Comparison of ENCODE assay signal across 8 cellular contexts in genomic region chr11:19713221-19714092, GRCh38. TPM values are rescaled to one million over a fixed set of nuclear protein-coding genes. Genes with fewer than 3 reads are reported as not detected.
A peak's percentile ranks its signal among the peaks of the same experiment; 100 is the strongest.
DNase-seq lines count a peak whose midpoint lies in the region; ATAC-seq and TF ChIP-seq lines count a peak whose summit lies in the region.

No MANE protein-coding gene starts in this region.

- peak overlapping the region; percentile 82 to 97 (median 90) for H3K4me3 Mint-ChIP-seq in IgD-negative memory B cell

- peak overlapping the region in 2 of 3 donors; percentile 65 to 68 for H3K27ac Mint-ChIP-seq in IgD-negative memory B cell

- H3K27me3 Mint-ChIP-seq in IgD-negative memory B cell, result peaks cover 40% of the 10 kb centered on the region

- peak; percentile 50 for DNase-seq in DMS53 (lab: John Stamatoyannopoulos, UW)
- no peak for DNase-seq in DMS53 treated with DMSO at 0.1 percent for 48 hours (lab: John Stamatoyannopoulos, UW; ENCODE audit: unreplicated experiment)
- DNase-seq in caudate nucleus (lab: John Stamatoyannopoulos, UW), result peak in 7 of 61 donors; percentile 34 to 70 (median 55)
- peak in 2 of 3 donors; percentile 31 to 54 for DNase-seq in mucosa of descending colon
- no peak for DNase-seq in OCI-M1 (lab: John Stamatoyannopoulos, UW)
- DNase-seq in AG08395 (ENCODE audit: low spot score), result no peak

- H3K9me3 Mint-ChIP-seq in IgD-negative memory B cell, result no peaks in the 10 kb centered on the region

- peak overlapping the region; percentile 76 for H3K27ac ChIP-seq in caudate nucleus (ENCODE audit: low read depth, low read length)

- H3K36me3 ChIP-seq in mucosa of descending colon (ENCODE audit: low read depth), result no peaks in the 10 kb centered on the region

- H3K4me1 ChIP-seq in mucosa of descending colon (ENCODE audit: low read depth), result peaks cover 21% of the 10 kb centered on the region

- peaks cover 3% of the 10 kb centered on the region for H3K36me3 Mint-ChIP-seq in IgD-negative memory B cell

- no peak overlapping the region for H3K4me3 ChIP-seq in mucosa of descending colon

- no peaks in the 10 kb centered on the region for H3K9me3 ChIP-seq in mucosa of descending colon

- H3K4me1 Mint-ChIP-seq in IgD-negative memory B cell, result peaks cover 6 to 18% (median 12%) of the 10 kb centered on the region in 3 donors

- ATAC-seq in mucosa of descending colon (no peak), esophagus mucosa (no peak)

- TF ChIP-seq CTCF in mucosa of descending colon (IDR thresholded peaks at IDR 0.05), result no peak

- intact Hi-C loops in mucosa of descending colon (cut with DNase I, micrococcal nuclease), result no loop called here

RNA-seq across cellular contexts. Expression of gene NAV2, which starts 0.8 kb away (rescaled TPM):
- polyA plus RNA-seq in IgD-negative memory B cell, result 0.19 TPM
- total RNA-seq in mucosa of descending colon (10 to 100 TPM; 21.9 to 65.9 (median 30.9) TPM), esophagus mucosa (17.0 TPM)

Comparison
In these comparisons a context has a peak if more than half of its experiments do, and no peak if none do; other contexts are left out.
1. DNase-seq: peak in DMS53 (single experiment) and mucosa of descending colon (2 of 3); none in DMS53 treated with DMSO at 0.1 percent for 48 hours (single experiment), OCI-M1 (single experiment) and AG08395 (single experiment).